In genomic region chr19:35738021-35738886, GRCh38 we compare ENCODE assay signal across 2 cellular contexts.
TF ChIP-seq lines count a peak whose summit lies in the region.

No MANE protein-coding gene starts in this region.

TF ChIP-seq in IMR-90, 13 proteins besides CTCF, POLR2A, EP300 and RAD21:
- TF ChIP-seq SMC3 (IDR thresholded peaks at IDR 0.05; ENCODE audit: low read depth, low read length) (no peak), USF2 (IDR thresholded peaks at IDR 0.05; ENCODE audit: low read depth, low read length) (no peak), BHLHE40 (IDR thresholded peaks at IDR 0.05; ENCODE audit: low read depth, low read length) (no peak), NFE2L2 (IDR thresholded peaks at IDR 0.05; ENCODE audit: low read depth, low read length) (no peak), CHD1 (IDR thresholded peaks at IDR 0.05; ENCODE audit: low read depth, low read length) (no peak), RCOR1 (IDR thresholded peaks at IDR 0.05; ENCODE audit: insufficient replicate concordance, low read length) (no peak), RFX5 (IDR thresholded peaks at IDR 0.05; ENCODE audit: low read depth, low read length) (no peak), CEBPB (IDR thresholded peaks at IDR 0.05; ENCODE audit: low read depth, low read length) (no peak), MXI1 (IDR thresholded peaks at IDR 0.05; ENCODE audit: borderline replicate concordance, low read depth, low read length) (no peak)

TF ChIP-seq in endothelial cell of umbilical vein, 7 proteins besides CTCF, POLR2A, EP300 and RAD21:
- TF ChIP-seq FOS (IDR thresholded peaks at IDR 0.05; ENCODE audit: borderline replicate concordance, insufficient read depth, low read length), result no peak
- TF ChIP-seq GATA2 (IDR thresholded peaks at IDR 0.05; ENCODE audit: insufficient read depth, insufficient read length, low read depth, low read length), result no peak
- no peak for TF ChIP-seq JUN (IDR thresholded peaks at IDR 0.05; ENCODE audit: borderline replicate concordance, insufficient read depth, insufficient read length, low read depth)
- no peak for TF ChIP-seq POLR2AphosphoS5 (IDR thresholded peaks at IDR 0.05; ENCODE audit: insufficient read depth, low read depth, low read length)
- no peak for TF ChIP-seq MYC (IDR thresholded peaks at IDR 0.05; ENCODE audit: low read depth, low read length)
- no peak for TF ChIP-seq EZH2 (IDR thresholded peaks at IDR 0.05; ENCODE audit: borderline replicate concordance, low read depth, low read length, severe bottlenecking)
- no peak for TF ChIP-seq MAX (IDR thresholded peaks at IDR 0.05; ENCODE audit: insufficient read depth, insufficient read length)
TF ChIP-seq in endothelial cell of umbilical vein: peak in this region for 0.
